In the genomic region with DNA sequence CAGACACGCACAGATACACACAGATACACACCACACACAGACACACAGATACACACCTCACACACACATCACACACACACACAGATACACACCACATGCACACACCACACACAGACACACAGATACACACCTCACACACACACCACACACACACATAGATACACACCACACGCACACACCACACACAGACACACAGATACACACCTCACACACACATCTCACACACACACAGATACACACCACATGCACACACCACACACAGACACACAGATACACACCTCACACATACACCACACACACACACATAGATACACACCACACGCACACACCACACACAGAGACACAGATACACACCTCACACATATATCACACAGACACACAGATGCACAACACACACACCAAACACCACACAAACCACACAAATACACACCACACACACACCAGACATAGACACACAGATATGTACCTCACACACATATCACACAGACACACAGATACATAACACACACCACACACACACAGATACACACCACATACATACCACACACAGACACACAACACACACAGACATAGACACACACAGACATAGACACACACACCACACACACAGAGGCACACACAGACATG, we compare ENCODE assay signal across 19 cellular contexts. TPM values are rescaled to one million over a fixed set of nuclear protein-coding genes. Genes with fewer than 3 reads are reported as not detected.
DNase-seq lines count a peak whose midpoint lies in the region; ATAC-seq, FAIRE-seq and TF ChIP-seq lines count a peak whose summit lies in the region.
"Had no signal": no experiment of that assay in that cellular context is flagged by ENCODE, and none has a peak within 500 bp of the region (broad histone marks: within the 10 kb centered on the region; RNA-seq: fewer than 3 reads in every experiment).

No MANE protein-coding gene starts in this region.

- H3K4me3 Mint-ChIP-seq in activated T-helper 2 cell treated with anti-CD3 and anti-CD28 coated beads, Interferon-gamma antibody, Interleukin-2, Interleukin-4, amounts not matched to agents 10 μg/mL and 5 μg/mL and 100 μg/mL, durations not matched to agents 14 hours and 24 hours and 36 hours (ENCODE audit: low read depth) = no peak overlapping the region
- H3K4me3 Mint-ChIP-seq: CD4-positive, CD25-positive, alpha-beta regulatory T cell; H9 had no signal

- H2BK12ac ChIP-seq in H1 (ENCODE audit: low read depth, low read length) (peak overlapping the region; percentile 77; the same call in 1 of the 2 replicates), trophoblast cell (ENCODE audit: low read length) (no peak overlapping the region)

- FAIRE-seq in GM18507 (lab: Jason Lieb, UNC) = peak; percentile 50
- peak; percentile 93 for FAIRE-seq in H1 (lab: Jason Lieb, UNC)

- no peak overlapping the region for H2AK9ac ChIP-seq in IMR-90 (replicated peaks; ENCODE audit: low read depth, low read length, poor library complexity)

- intact Hi-C loops in IMR-90 (cut with micrococcal nuclease) = no loop called here
- intact Hi-C loops in activated T-helper 2 cell treated with anti-CD3 and anti-CD28 coated beads, Interferon-gamma antibody, Interleukin-2, Interleukin-4, amounts not matched to agents 10 μg/mL and 5 μg/mL and 100 μg/mL, durations not matched to agents 14 hours and 24 hours and 36 hours (cut with micrococcal nuclease) = no loop called here

- H3K4me3 ChIP-seq in IMR-90 (ENCODE audit: insufficient read depth, low read depth, low read length) = no peak overlapping the region
- H3K4me3 ChIP-seq in H1 (ENCODE audit: extremely low read depth in 1 of 4, insufficient read depth in 2 of 4, low read depth in 3 of 4, low read length in 4 of 4) = no peak overlapping the region
- peak overlapping the region; percentile 10 for H3K4me3 ChIP-seq in trophoblast cell (ENCODE audit: low read depth, low read length)

- DNase-seq in GM18507 (ENCODE audit: extremely low spot score, insufficient read length, low read depth) (no peak), IMR-90 (no peak), H1 (ENCODE audit: low read depth in 1 of 2, low spot score in 2 of 2) (no peak), trophoblast cell (no peak), NCI-H2171 (lab: John Stamatoyannopoulos, UW) (no peak), DMS153 (lab: John Stamatoyannopoulos, UW) (no peak), COLO829 (ENCODE audit: low spot score) (no peak)
- DNase-seq in activated T-helper 2 cell treated with anti-CD3 and anti-CD28 coated beads, Interferon-gamma antibody, Interleukin-2, Interleukin-4, amounts not matched to agents 10 μg/mL and 5 μg/mL and 100 μg/mL, durations not matched to agents 14 hours and 24 hours and 36 hours (ENCODE audit: low spot score) = no peak
- DNase-seq: ACHN; CD4-positive, CD25-positive, alpha-beta regulatory T cell; H9; NCI-H1105 treated with DMSO at 0.1 percent for 48 hours; NCI-H1694 treated with DMSO at 0.1 percent for 48 hours; NCI-H2227 treated with DMSO at 0.1 percent for 48 hours; NCI-H510A treated with DMSO at 0.1 percent for 48 hours; NCI-H82; SHP77 treated with DMSO at 0.1 percent for 48 hours; T-helper 1 cell had no signal

- H2AK5ac ChIP-seq in IMR-90 (ENCODE audit: low read depth, low read length) = no peak overlapping the region
- H2AK5ac ChIP-seq in H1 (ENCODE audit: low read depth, low read length) = peak overlapping the region; percentile 78
- no peak overlapping the region for H2AK5ac ChIP-seq in trophoblast cell (ENCODE audit: low read length)

- H2BK5ac ChIP-seq in IMR-90 (ENCODE audit: low read depth, low read length, poor library complexity, severe bottlenecking) = peak overlapping the region; percentile 79
- H2BK5ac ChIP-seq in H1 (ENCODE audit: low read depth, low read length) = peak overlapping the region; percentile 46; the same call in 1 of the 2 replicates
- no peak overlapping the region for H2BK5ac ChIP-seq in trophoblast cell (ENCODE audit: low read depth, low read length, poor library complexity)

- H3K23me2 ChIP-seq in H1 (ENCODE audit: low read depth, low read length) = peaks cover 13% of the 10 kb centered on the region; the same call in 1 of the 2 replicates

- H3K9me3 ChIP-seq in IMR-90 (ENCODE audit: control insufficient read depth, insufficient read depth, low read length) (no peaks in the 10 kb centered on the region), H1 (ENCODE audit: insufficient read depth in 2 of 2, low read depth in 1 of 2, low read length in 1 of 2) (peaks cover 8 to 9% of the 10 kb centered on the region in 2 experiments; a peak in 3 of 4 replicates), trophoblast cell (ENCODE audit: insufficient read depth, low read depth, low read length) (peaks cover 13% of the 10 kb centered on the region)

- no peak overlapping the region for H2BK15ac ChIP-seq in IMR-90 (ENCODE audit: low read depth, low read length)
- H2BK15ac ChIP-seq in H1 (ENCODE audit: low read length) = peak overlapping the region; percentile 11; the same call in 1 of the 2 replicates

- dilution Hi-C loops in IMR-90 (cut with HindIII; ENCODE audit: low sequenced_read_pairs, unreplicated experiment) = no loop called here

- ATAC-seq in IMR-90 (ENCODE audit: low read depth) = no peak

- POLR2A ChIA-PET in IMR-90 (lab: Charles Lee; ENCODE audit: unreplicated experiment) (no interaction called here), H1 (lab: Charles Lee; ENCODE audit: partially characterized antibody) (no interaction called here)

- TF ChIP-seq RAD21 in IMR-90 (IDR thresholded peaks at IDR 0.05; ENCODE audit: low read length) (no peak), H1 (IDR thresholded peaks at IDR 0.05 in 1 of 2, conservative IDR thresholded peaks at IDR 0.05 in 1 of 2; ENCODE audit: low read depth in 2 of 2, low read length in 2 of 2) (no peak)

- no peak overlapping the region for H3K18ac ChIP-seq in IMR-90 (ENCODE audit: low read depth, low read length)
- no peak overlapping the region for H3K18ac ChIP-seq in H1 (ENCODE audit: extremely low read depth, low read length)
- no peak overlapping the region for H3K18ac ChIP-seq in trophoblast cell (ENCODE audit: low read length)

- H4K12ac ChIP-seq in trophoblast cell (ENCODE audit: low read depth, low read length) = no peak overlapping the region

- peaks cover 7% of the 10 kb centered on the region for H3K9me3 Mint-ChIP-seq in activated T-helper 2 cell treated with anti-CD3 and anti-CD28 coated beads, Interferon-gamma antibody, Interleukin-2, Interleukin-4, amounts not matched to agents 10 μg/mL and 5 μg/mL and 100 μg/mL, durations not matched to agents 14 hours and 24 hours and 36 hours

- WGBS in IMR-90 (ENCODE audit: extremely low coverage in 2 of 2, insufficient read length in 1 of 2), 2 experiments = 66% methylated on average over 3 of the region's 3 CpGs; no CpG with 5 or more reads in 1 of the 2 experiments
- 76% methylated on average over 3 of the region's 3 CpGs; no CpG with 5 or more reads in 1 of the 2 experiments for WGBS in H1 (ENCODE audit: extremely low coverage in 1 of 2, insufficient coverage in 1 of 2, insufficient read length in 1 of 2, insufficient replicate concordance in 2 of 2, low coverage in 1 of 2, low lambda C conversion rate in 2 of 2, missing lambda C conversion rate in 1 of 2), 2 experiments
- WGBS in trophoblast cell (ENCODE audit: extremely low coverage, insufficient coverage, insufficient read length) = no CpG with 5 or more reads among the region's 3 CpGs

- no peak overlapping the region for H3K27ac ChIP-seq in IMR-90 (ENCODE audit: insufficient read depth, low read length)
- H3K27ac ChIP-seq in H1 (ENCODE audit: low read depth, low read length) = no peak overlapping the region; the same call in 1 of the 2 replicates
- no peak overlapping the region for H3K27ac ChIP-seq in trophoblast cell (ENCODE audit: low read depth, low read length)

- TF ChIP-seq CTCF in IMR-90 (conservative IDR thresholded peaks at IDR 0.05; ENCODE audit: low read depth, low read length) (no peak), H1 (IDR thresholded peaks at IDR 0.05; ENCODE audit: control extremely low read depth in 1 of 3, insufficient read depth in 1 of 3, low read depth in 1 of 3, low read length in 3 of 3) (no peak)

- H3K79me1 ChIP-seq in IMR-90 (ENCODE audit: low read depth in 1 of 2, low read length in 2 of 2) (no peaks in the 10 kb centered on the region), H1 (ENCODE audit: low read depth, low read length) (peaks cover 8% of the 10 kb centered on the region; the same call in 1 of the 2 replicates), trophoblast cell (ENCODE audit: low read length) (peaks cover 7% of the 10 kb centered on the region)

- H3K56ac ChIP-seq in IMR-90 (ENCODE audit: extremely low read depth, insufficient read depth, low read length) (no peak overlapping the region), H1 (replicated peaks; ENCODE audit: insufficient read length, low read depth, low read length) (peak overlapping the region; percentile 100)

- H3K36me3 ChIP-seq in IMR-90 (ENCODE audit: control insufficient read depth, insufficient read depth, low read length) = no peaks in the 10 kb centered on the region
- H3K36me3 ChIP-seq in H1 (ENCODE audit: control insufficient read depth in 2 of 4, insufficient read depth in 4 of 4, low read length in 3 of 4) = no peaks in the 10 kb centered on the region
- no peaks in the 10 kb centered on the region for H3K36me3 ChIP-seq in trophoblast cell (ENCODE audit: control insufficient read depth in 1 of 2, insufficient read depth in 2 of 2, low read length in 2 of 2)

- H4K8ac ChIP-seq in IMR-90 (ENCODE audit: low read depth in 2 of 2, low read length in 2 of 2) = no peak overlapping the region
- no peak overlapping the region for H4K8ac ChIP-seq in H1 (ENCODE audit: extremely low read depth, insufficient read depth, low read length)
- no peak overlapping the region for H4K8ac ChIP-seq in trophoblast cell (ENCODE audit: low read depth, low read length)

- no peaks in the 10 kb centered on the region for H3K27me3 Mint-ChIP-seq in activated T-helper 2 cell treated with anti-CD3 and anti-CD28 coated beads, Interferon-gamma antibody, Interleukin-2, Interleukin-4, amounts not matched to agents 10 μg/mL and 5 μg/mL and 100 μg/mL, durations not matched to agents 14 hours and 24 hours and 36 hours (ENCODE audit: low read depth)
- H3K27me3 Mint-ChIP-seq: CD4-positive, CD25-positive, alpha-beta regulatory T cell had no signal

- BruUV-seq in IMR-90 (replicated peaks; lab: Mats Ljungman, UMichigan) = no TSS peak

- H3K79me2 ChIP-seq in H1 (ENCODE audit: control insufficient read depth in 1 of 2, insufficient read depth in 2 of 2, low read length in 2 of 2) (no peaks in the 10 kb centered on the region), trophoblast cell (ENCODE audit: control insufficient read depth, insufficient read depth, low read length, poor library complexity) (no peaks in the 10 kb centered on the region)

- H2BK120ac ChIP-seq in IMR-90 (ENCODE audit: low read depth, low read length) (no peak overlapping the region), H1 (replicated peaks; ENCODE audit: low read depth, low read length) (peak overlapping the region; percentile 64), trophoblast cell (ENCODE audit: insufficient read depth, low read length, poor library complexity) (no peak overlapping the region)

- no peaks in the 10 kb centered on the region for H3K4me1 Mint-ChIP-seq in activated T-helper 2 cell treated with anti-CD3 and anti-CD28 coated beads, Interferon-gamma antibody, Interleukin-2, Interleukin-4, amounts not matched to agents 10 μg/mL and 5 μg/mL and 100 μg/mL, durations not matched to agents 14 hours and 24 hours and 36 hours (ENCODE audit: low read depth)
- H3K4me1 Mint-ChIP-seq: CD4-positive, CD25-positive, alpha-beta regulatory T cell had no signal

- no peak for TF ChIP-seq EP300 in H1 (IDR thresholded peaks at IDR 0.05; ENCODE audit: borderline replicate concordance in 1 of 2, low read depth in 2 of 2, low read length in 2 of 2)

- no peak overlapping the region for H3K27ac Mint-ChIP-seq in activated T-helper 2 cell treated with anti-CD3 and anti-CD28 coated beads, Interferon-gamma antibody, Interleukin-2, Interleukin-4, amounts not matched to agents 10 μg/mL and 5 μg/mL and 100 μg/mL, durations not matched to agents 14 hours and 24 hours and 36 hours
- H3K27ac Mint-ChIP-seq: CD4-positive, CD25-positive, alpha-beta regulatory T cell; H9 had no signal

- no peak for TF ChIP-seq POLR2A in IMR-90 (IDR thresholded peaks at IDR 0.05; ENCODE audit: low read depth, low read length)
- TF ChIP-seq POLR2A in H1 (IDR thresholded peaks at IDR 0.05; ENCODE audit: control extremely low read depth in 1 of 2, low read depth in 2 of 2, low read length in 2 of 2) = no peak

- H3K4me2 ChIP-seq in IMR-90 (ENCODE audit: low read depth, low read length) = no peak overlapping the region
- H3K4me2 ChIP-seq in H1 (ENCODE audit: insufficient read depth in 1 of 2, low read depth in 2 of 2, low read length in 2 of 2) = no peak overlapping the region
- no peak overlapping the region for H3K4me2 ChIP-seq in trophoblast cell (ENCODE audit: low read length)

- H3K4ac ChIP-seq in IMR-90 (ENCODE audit: low read depth, low read length) = no peak overlapping the region
- H3K4ac ChIP-seq in H1 (replicated peaks; ENCODE audit: insufficient read length, low read depth, low read length) = peak overlapping the region; percentile 97
- no peak overlapping the region for H3K4ac ChIP-seq in trophoblast cell (ENCODE audit: low read depth, low read length)

- in situ Hi-C loops in IMR-90 (cut with MboI; ENCODE audit: low sequenced_read_pairs) = no loop called here

- H4K5ac ChIP-seq in IMR-90 (ENCODE audit: low read depth, low read length) (no peak overlapping the region), H1 (ENCODE audit: insufficient read length, low read depth, low read length) (no peak overlapping the region)

- H4K91ac ChIP-seq in IMR-90 (ENCODE audit: insufficient read depth, low read depth, low read length) (no peak overlapping the region), H1 (replicated peaks; ENCODE audit: insufficient read length, low read length) (peak overlapping the region; percentile 98), trophoblast cell (ENCODE audit: low read depth, low read length) (no peak overlapping the region)

- no peak overlapping the region for H3K23ac ChIP-seq in IMR-90 (ENCODE audit: low read depth, low read length)
- H3K23ac ChIP-seq in H1 (ENCODE audit: insufficient read length) = no peak overlapping the region
- no peak overlapping the region for H3K23ac ChIP-seq in trophoblast cell (ENCODE audit: low read length)

- H3K14ac ChIP-seq in IMR-90 (replicated peaks; ENCODE audit: low read depth, low read length) = no peak overlapping the region
- H3K14ac ChIP-seq in H1 (ENCODE audit: insufficient read length) = no peak overlapping the region
- H3K14ac ChIP-seq in trophoblast cell (ENCODE audit: low read length) = no peak overlapping the region

- H2BK20ac ChIP-seq in IMR-90 (ENCODE audit: low read depth, low read length) (no peak overlapping the region), H1 (ENCODE audit: low read length) (no peak overlapping the region)

- no peaks in the 10 kb centered on the region for H3K36me3 Mint-ChIP-seq in activated T-helper 2 cell treated with anti-CD3 and anti-CD28 coated beads, Interferon-gamma antibody, Interleukin-2, Interleukin-4, amounts not matched to agents 10 μg/mL and 5 μg/mL and 100 μg/mL, durations not matched to agents 14 hours and 24 hours and 36 hours (ENCODE audit: low read depth)
- H3K36me3 Mint-ChIP-seq: CD4-positive, CD25-positive, alpha-beta regulatory T cell had no signal

- H3K4me1 ChIP-seq in IMR-90 (ENCODE audit: control insufficient read depth, insufficient read depth, low read length) (no peaks in the 10 kb centered on the region), H1 (replicated peaks in 1 of 4; ENCODE audit: control insufficient read depth in 3 of 4, insufficient read depth in 4 of 4, low read length in 3 of 4) (peaks cover 0 to 4% (median under 1%) of the 10 kb centered on the region in 4 experiments; a peak in 5 of 7 replicates), trophoblast cell (ENCODE audit: control insufficient read depth in 1 of 2, insufficient read depth in 2 of 2, low read length in 2 of 2) (peaks cover 8 to 9% of the 10 kb centered on the region in 2 experiments)

- H3K9ac ChIP-seq in IMR-90 (ENCODE audit: low read depth, low read length) = no peak overlapping the region
- no peak overlapping the region for H3K9ac ChIP-seq in H1 (replicated peaks in 1 of 4; ENCODE audit: extremely low read depth in 1 of 4, low read depth in 3 of 4, low read length in 3 of 4)
- no peak overlapping the region for H3K9ac ChIP-seq in trophoblast cell (ENCODE audit: low read length)

- CTCF ChIA-PET in IMR-90 (lab: Yijun Ruan, JAX) (no interaction called here), H1 (lab: Charles Lee; ENCODE audit: partially characterized antibody) (interaction anchor here (0.6 kb wide), 1 partner anchor 8 kb away, joined by 3 read pairs; no protein-coding TSS in a partner anchor)

- H4K20me1 ChIP-seq in IMR-90 (ENCODE audit: insufficient read depth, low read length) (no peaks in the 10 kb centered on the region), H1 (replicated peaks in 1 of 2; ENCODE audit: control insufficient read depth in 1 of 2, insufficient read depth in 2 of 2, low read length in 2 of 2) (peaks cover 0 to 12% of the 10 kb centered on the region in 2 experiments)

- H2AFZ ChIP-seq in IMR-90 (replicated peaks; ENCODE audit: low read length, poor library complexity) = no peak overlapping the region
- H2AFZ ChIP-seq in H1 (ENCODE audit: low read length) = no peak overlapping the region
- no peak overlapping the region for H2AFZ ChIP-seq in trophoblast cell (ENCODE audit: insufficient read depth, low read length, poor library complexity)

- H3K27me3 ChIP-seq in IMR-90 (ENCODE audit: control insufficient read depth, insufficient read depth, low read length) = peaks cover 3% of the 10 kb centered on the region; the same call in 1 of the 2 replicates
- no peaks in the 10 kb centered on the region; a peak in 1 of 7 replicates for H3K27me3 ChIP-seq in H1 (replicated peaks in 1 of 4; ENCODE audit: control insufficient read depth in 3 of 4, extremely low read depth in 1 of 4, insufficient read depth in 3 of 4, low read length in 3 of 4)
- no peaks in the 10 kb centered on the region for H3K27me3 ChIP-seq in trophoblast cell (ENCODE audit: insufficient read depth, low read length)

- 0 out of 2 replicates have a peak, but pooled peaks cover 12% of the 10 kb centered on the region for H3K9me1 ChIP-seq in IMR-90 (ENCODE audit: insufficient read depth, low read length)

RNA-seq across cellular contexts. Expression of gene SLC7A10, which starts 24.2 kb away (rescaled TPM):
- total RNA-seq in IMR-90 (2012; rRNA removed) = not detected in 2 replicates
- not detected in 2 replicates for polyA plus RNA-seq in IMR-90 (2012; rRNA removed)
- polyA plus RNA-seq in IMR-90 (2012; cell fraction: cytosol; rRNA removed) = not detected in 2 replicates
- 0.11 TPM in 1 of 2 replicates, not detected in the other for polyA plus RNA-seq in IMR-90 (2012; cell fraction: nucleus; rRNA removed; ENCODE audit: low replicate concordance)
- total RNA-seq in H1 (2021; fragmentation: NEBNext Ultra II Directional; extraction: Animal tissue kit (Norgen Biotek cat#: 25700)) = 3.2 and 3.7 TPM in 2 replicates
- 7.1 and 11.5 TPM in 2 replicates for polyA plus RNA-seq in H1 (2011; rRNA removed)
- polyA plus RNA-seq in H1 (2011; cell fraction: cytosol; rRNA removed) = 5.3 TPM
- 17.8 TPM for polyA plus RNA-seq in H1 (2011; cell fraction: nucleus; rRNA removed)
- 3.7 to 6.3 TPM (median 4.5 TPM) in 4 replicates for polyA plus RNA-seq in H1 (2012, experiment 1 of 2)
- polyA plus RNA-seq in H1 (2012, experiment 2 of 2) = 3.0 TPM
- 4.2 TPM for polyA plus RNA-seq in H1 (2013, experiment 1 of 2)
- polyA plus RNA-seq in H1 (2013, experiment 2 of 2) = 4.0 TPM
- polyA minus RNA-seq in H1 (2011; rRNA and poly(A)+ RNA removed) = 2.2 and 2.9 TPM in 2 replicates
- 3.4 TPM for polyA minus RNA-seq in H1 (2011; cell fraction: cytosol; rRNA and poly(A)+ RNA removed)
- polyA minus RNA-seq in H1 (2011; cell fraction: nucleus; rRNA and poly(A)+ RNA removed) = 3.1 TPM
- 0.81 and 0.99 TPM in 2 replicates for polyA plus RNA-seq in trophoblast cell (2013)
- total RNA-seq in activated T-helper 2 cell treated with anti-CD3 and anti-CD28 coated beads, Interferon-gamma antibody, Interleukin-2, Interleukin-4, amounts not matched to agents 10 μg/mL and 5 μg/mL and 100 μg/mL, durations not matched to agents 14 hours and 24 hours and 36 hours = not detected in 2 replicates
- total RNA-seq: Caco-2; CD4-positive, CD25-positive, alpha-beta regulatory T cell had no signal

RNA-seq across cellular contexts. Expression of gene CEBPA, which starts 52.5 kb away (rescaled TPM):
- under 0.01 TPM in 1 of 2 replicates, not detected in the other for total RNA-seq in IMR-90 (2012; rRNA removed)
- polyA plus RNA-seq in IMR-90 (2012; rRNA removed) (0.04 and 0.09 TPM in 2 replicates), H1 (2011; rRNA removed) (2.0 and 2.4 TPM in 2 replicates)
- polyA plus RNA-seq in IMR-90 (2012; cell fraction: cytosol; rRNA removed) = 0.08 and 0.16 TPM in 2 replicates
- polyA plus RNA-seq in IMR-90 (2012; cell fraction: nucleus; rRNA removed; ENCODE audit: low replicate concordance) = 0.10 and 0.15 TPM in 2 replicates
- 2.7 and 3.0 TPM in 2 replicates for total RNA-seq in H1 (2021; fragmentation: NEBNext Ultra II Directional; extraction: Animal tissue kit (Norgen Biotek cat#: 25700))
- 2.1 TPM for polyA plus RNA-seq in H1 (2011; cell fraction: cytosol; rRNA removed)
- polyA plus RNA-seq in H1 (2011; cell fraction: nucleus; rRNA removed) = 1.4 TPM
- 1.1 to 1.9 TPM (median 1.5 TPM) in 4 replicates for polyA plus RNA-seq in H1 (2012, experiment 1 of 2)
- 1.4 TPM for polyA plus RNA-seq in H1 (2012, experiment 2 of 2)
- 1.5 TPM for polyA plus RNA-seq in H1 (2013, experiment 1 of 2)
- 1.3 TPM for polyA plus RNA-seq in H1 (2013, experiment 2 of 2)
- 1.4 and 1.6 TPM in 2 replicates for polyA minus RNA-seq in H1 (2011; rRNA and poly(A)+ RNA removed)
- 2.1 TPM for polyA minus RNA-seq in H1 (2011; cell fraction: cytosol; rRNA and poly(A)+ RNA removed)
- 6.4 TPM for polyA minus RNA-seq in H1 (2011; cell fraction: nucleus; rRNA and poly(A)+ RNA removed)
- 148 and 169 TPM in 2 replicates for polyA plus RNA-seq in trophoblast cell (2013)
- total RNA-seq in activated T-helper 2 cell treated with anti-CD3 and anti-CD28 coated beads, Interferon-gamma antibody, Interleukin-2, Interleukin-4, amounts not matched to agents 10 μg/mL and 5 μg/mL and 100 μg/mL, durations not matched to agents 14 hours and 24 hours and 36 hours = 0.73 and 0.90 TPM in 2 replicates

RNA-seq across cellular contexts. Expression of gene LRP3, which starts 55.7 kb away (rescaled TPM):
- total RNA-seq in IMR-90 (2012; rRNA removed) = 8.4 and 8.6 TPM in 2 replicates
- polyA plus RNA-seq in IMR-90 (2012; rRNA removed) (20.2 and 25.7 TPM in 2 replicates), H1 (2011; rRNA removed) (30.3 and 40.2 TPM in 2 replicates)
- polyA plus RNA-seq in IMR-90 (2012; cell fraction: cytosol; rRNA removed) = 7.1 and 20.6 TPM in 2 replicates
- 7.3 and 27.0 TPM in 2 replicates for polyA plus RNA-seq in IMR-90 (2012; cell fraction: nucleus; rRNA removed; ENCODE audit: low replicate concordance)
- total RNA-seq in H1 (2021; fragmentation: NEBNext Ultra II Directional; extraction: Animal tissue kit (Norgen Biotek cat#: 25700)) = 33.7 and 33.9 TPM in 2 replicates
- polyA plus RNA-seq in H1 (2011; cell fraction: cytosol; rRNA removed) = 25.6 TPM
- polyA plus RNA-seq in H1 (2011; cell fraction: nucleus; rRNA removed) = 125 TPM
- polyA plus RNA-seq in H1 (2012, experiment 1 of 2) = 20.2 to 35.8 TPM (median 29.2 TPM) in 4 replicates
- polyA plus RNA-seq in H1 (2012, experiment 2 of 2) = 19.0 TPM
- polyA plus RNA-seq in H1 (2013, experiment 1 of 2) = 33.7 TPM
- 38.3 TPM for polyA plus RNA-seq in H1 (2013, experiment 2 of 2)
- polyA minus RNA-seq in H1 (2011; rRNA and poly(A)+ RNA removed) = 9.8 and 12.1 TPM in 2 replicates
- 23.4 TPM for polyA minus RNA-seq in H1 (2011; cell fraction: cytosol; rRNA and poly(A)+ RNA removed)
- polyA minus RNA-seq in H1 (2011; cell fraction: nucleus; rRNA and poly(A)+ RNA removed) = 23.0 TPM
- 6.9 and 8.1 TPM in 2 replicates for polyA plus RNA-seq in trophoblast cell (2013)
- 0.21 and 0.30 TPM in 2 replicates for total RNA-seq in activated T-helper 2 cell treated with anti-CD3 and anti-CD28 coated beads, Interferon-gamma antibody, Interleukin-2, Interleukin-4, amounts not matched to agents 10 μg/mL and 5 μg/mL and 100 μg/mL, durations not matched to agents 14 hours and 24 hours and 36 hours
- total RNA-seq: CD4-positive, CD25-positive, alpha-beta regulatory T cell had no signal
- polyA plus RNA-seq: CD4-positive, CD25-positive, alpha-beta regulatory T cell had no signal
